In genomic region chr13:50389726-50390125, GRCh38 we compare ENCODE assay signal across 19 cellular contexts.
DNase-seq lines count a peak whose midpoint lies in the region; ATAC-seq and TF ChIP-seq lines count a peak whose summit lies in the region.
"Had no signal": no experiment of that assay in that cellular context is flagged by ENCODE, and none has a peak within 500 bp of the region (broad histone marks: within the 10 kb centered on the region; RNA-seq: fewer than 3 reads in every experiment).

No MANE protein-coding gene starts in this region.

- peak; percentile 83 for DNase-seq in DMS 273 treated with DMSO at 0.1 percent for 48 hours (lab: John Stamatoyannopoulos, UW)
- DNase-seq in NCI-H1694 treated with DMSO at 0.1 percent for 48 hours (lab: John Stamatoyannopoulos, UW): peak; percentile 92
- peak; percentile 99 for DNase-seq in NCI-H82 (lab: John Stamatoyannopoulos, UW)
- no peak for DNase-seq in activated naive CD4-positive, alpha-beta T cell treated with anti-CD3 and anti-CD28 coated beads, Interleukin-2, amount 50 U/mL, for 16 hours
- no peak for DNase-seq in osteoblast (ENCODE audit: insufficient read length, low spot score, missing footprints)
- DNase-seq in activated gamma-delta T cell treated with Interleukin-2 at 50 U/mL for 16 hours: no peak
- DNase-seq: activated effector memory CD4-positive, alpha-beta T cell treated with anti-CD3 and anti-CD28 coated beads, Interleukin-2, amount 50 U/mL, for 16 hours; Caco-2; colonic mucosa; erythroblast; immature natural killer cell; NCI-H1930; right lobe of liver; stimulated activated CD4-positive, alpha-beta T cell treated with anti-CD3 and anti-CD28 coated beads, Interleukin-1b, Interleukin-23, amount 100 ng/mL, for 48 hours had no signal

- H2AFZ ChIP-seq in osteoblast (ENCODE audit: low read length): no peak overlapping the region

- H3K4me2 ChIP-seq in osteoblast (ENCODE audit: insufficient read depth, low read length): no peak overlapping the region

- no peaks in the 10 kb centered on the region for H3K36me3 ChIP-seq in mesodermal cell (ENCODE audit: control insufficient read depth, insufficient read depth, low read length)
- H3K36me3 ChIP-seq in osteoblast (ENCODE audit: insufficient read depth, low read length): no peaks in the 10 kb centered on the region
- H3K36me3 ChIP-seq: ascending aorta, colonic mucosa, neutrophil, right lobe of liver had no signal

- no peaks in the 10 kb centered on the region for H3K9me3 ChIP-seq in mesodermal cell (ENCODE audit: control insufficient read depth, low read length)
- H3K9me3 ChIP-seq in osteoblast (ENCODE audit: low read depth, low read length): no peaks in the 10 kb centered on the region
- H3K9me3 ChIP-seq: ascending aorta, Caco-2, colonic mucosa, neutrophil, right lobe of liver had no signal

- H3K27me3 ChIP-seq in osteoblast (ENCODE audit: insufficient read depth, low read length): no peaks in the 10 kb centered on the region
- H3K27me3 ChIP-seq: ascending aorta, colonic mucosa, neutrophil, right lobe of liver had no signal

- no peak for ATAC-seq in HG03095 (IDR thresholded peaks at IDR 0.05; ENCODE audit: unreplicated experiment)
- ATAC-seq: activated CD4-positive, CD25-positive, alpha-beta regulatory T cell treated with anti-CD3 and anti-CD28 coated beads, Interleukin-2, amount 50 U/mL, for 24 hours; right lobe of liver had no signal

- H3K27ac ChIP-seq in mesodermal cell (ENCODE audit: low read depth, low read length, severe bottlenecking): peak overlapping the region; percentile 13
- no peak overlapping the region for H3K27ac ChIP-seq in osteoblast (ENCODE audit: low read depth, low read length)
- H3K27ac ChIP-seq: ascending aorta, colonic mucosa, neutrophil had no signal

- no peak for TF ChIP-seq CTCF in osteoblast (IDR thresholded peaks at IDR 0.05; ENCODE audit: extremely low read depth, low read depth, low read length)

- H3K4me1 ChIP-seq in mesodermal cell (ENCODE audit: control insufficient read depth, insufficient read depth, low read length, poor library complexity, severe bottlenecking) (peaks cover 13% of the 10 kb centered on the region), osteoblast (ENCODE audit: insufficient read depth, low read length) (peaks cover 12% of the 10 kb centered on the region)
- H3K4me1 ChIP-seq: ascending aorta, Caco-2, colonic mucosa had no signal

- no peaks in the 10 kb centered on the region for H4K20me1 ChIP-seq in osteoblast (ENCODE audit: insufficient read depth, low read length)

- H3K79me2 ChIP-seq in osteoblast (ENCODE audit: insufficient read depth, low read length): no peaks in the 10 kb centered on the region

- 92 to 94% methylated on average over 3 to 4 of the region's 4 CpGs for WGBS in mesodermal cell (ENCODE audit: insufficient coverage in 2 of 2), 2 experiments

- H3K4me3 ChIP-seq in mesodermal cell (ENCODE audit: extremely low read depth, insufficient read depth, low read length, poor library complexity, severe bottlenecking) (no peak overlapping the region), osteoblast (ENCODE audit: insufficient read depth, low read length) (no peak overlapping the region)
- H3K4me3 ChIP-seq: ascending aorta, colonic mucosa, right lobe of liver had no signal

Comparison
In these comparisons a context has a peak if more than half of its experiments do, and no peak if none do; other contexts are left out.
1. DNase-seq: peak in DMS 273 treated with DMSO at 0.1 percent for 48 hours (single experiment), NCI-H1694 treated with DMSO at 0.1 percent for 48 hours (single experiment) and NCI-H82 (single experiment); none in activated naive CD4-positive, alpha-beta T cell treated with anti-CD3 and anti-CD28 coated beads, Interleukin-2, amount 50 U/mL, for 16 hours (single experiment), osteoblast (single experiment) and activated gamma-delta T cell treated with Interleukin-2 at 50 U/mL for 16 hours (single experiment).